12 cellular contexts compared by ENCODE assay signal in the genomic region with DNA sequence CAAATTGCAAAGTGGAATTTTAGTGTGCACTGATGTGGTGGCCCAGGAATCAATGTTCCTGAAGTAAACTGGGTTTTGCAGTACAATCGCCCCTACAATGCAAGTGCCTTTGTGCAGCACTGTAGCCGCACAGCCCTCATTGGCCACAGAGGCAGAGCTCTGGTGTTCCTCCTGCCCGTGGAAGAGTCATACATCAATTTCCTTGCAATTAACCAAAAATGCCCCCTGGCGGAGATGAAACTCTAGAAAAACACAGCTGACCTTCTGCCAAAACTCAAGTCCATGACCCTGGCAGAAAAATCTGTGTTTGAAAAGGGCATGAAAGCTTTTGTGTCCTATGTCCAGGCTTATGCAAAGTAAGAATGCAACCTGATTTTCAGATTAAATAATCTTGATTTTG.
A peak's percentile ranks its signal among the peaks of the same experiment; 100 is the strongest.
DNase-seq lines count a peak whose midpoint lies in the region; TF ChIP-seq lines count a peak whose summit lies in the region.
"Had no signal": no experiment of that assay in that cellular context is flagged by ENCODE, and none has a peak within 500 bp of the region (broad histone marks: within the 10 kb centered on the region; RNA-seq: fewer than 3 reads in every experiment).

No MANE protein-coding gene starts in this region.

- H3K27me3 Mint-ChIP-seq in endothelial cell (ENCODE audit: unreplicated experiment), result no peaks in the 10 kb centered on the region

- no peaks in the 10 kb centered on the region for H3K9me3 Mint-ChIP-seq in endothelial cell (ENCODE audit: unreplicated experiment)

- POLR2A ChIA-PET in AG04450 (lab: Yijun Ruan, JAX), result no interaction called here

- H3K27ac ChIP-seq in AG04450 (ENCODE audit: low read depth, low read length), result no peak overlapping the region
- H3K27ac ChIP-seq: thyroid gland had no signal

- H3K36me3 Mint-ChIP-seq in endothelial cell (ENCODE audit: low read depth, unreplicated experiment), result no peaks in the 10 kb centered on the region

- no peaks in the 10 kb centered on the region for H3K36me3 ChIP-seq in H7 (replicated peaks; ENCODE audit: control insufficient read depth, insufficient read depth, low read length)
- H3K36me3 ChIP-seq: thyroid gland had no signal

- H3K4me3 ChIP-seq in AG04450 (ENCODE audit: low read depth, low read length) (no peak overlapping the region), H7 (ENCODE audit: insufficient read depth, low read depth, low read length) (no peak overlapping the region)
- H3K4me3 ChIP-seq: thyroid gland had no signal

- no peak overlapping the region for H3K27ac Mint-ChIP-seq in endothelial cell (ENCODE audit: unreplicated experiment)

- no peak for DNase-seq in AG04450 (ENCODE audit: low read depth, low spot score)
- DNase-seq in H7, result peak; percentile 41
- peak; percentile 48 for DNase-seq in RPMI7951 (ENCODE audit: low read depth)
- DNase-seq in endothelial cell (ENCODE audit: low spot score), result peak; percentile 19
- no peak for DNase-seq in superior temporal gyrus (ENCODE audit: extremely low spot score)
- DNase-seq in SKM-1 treated with dmso at 0.1 percent for 144 hours (lab: John Stamatoyannopoulos, UW; ENCODE audit: unreplicated experiment), result no peak
- no peak for DNase-seq in GM20000 (ENCODE audit: low spot score)
- no peak for DNase-seq in activated CD4-positive, CD25-positive, alpha-beta regulatory T cell (lab: John Stamatoyannopoulos, UW)
- DNase-seq: amniotic stem cell; NCI-H1092; NK-92 treated with Interleukin-12 subunit alpha and Interleukin-12 subunit beta, amount 100 ng/mL, for 24 hours; thyroid gland had no signal

- peaks cover 12% of the 10 kb centered on the region for H3K4me1 Mint-ChIP-seq in endothelial cell (ENCODE audit: unreplicated experiment)

- CTCF ChIA-PET in AG04450 (lab: Charles Lee), result interaction anchor here (1.0 kb wide), 1 partner anchor 520 kb away, joined by 3 read pairs; no protein-coding TSS in a partner anchor

- H3K4me3 Mint-ChIP-seq in endothelial cell (ENCODE audit: unreplicated experiment), result no peak overlapping the region

- TF ChIP-seq CTCF in AG04450 (IDR thresholded peaks at IDR 0.05; ENCODE audit: low read depth, low read length) (peak; percentile 30; the same call in 1 of the 2 replicates), endothelial cell (IDR thresholded peaks at IDR 0.05; ENCODE audit: unreplicated experiment) (no peak), GM20000 (IDR thresholded peaks at IDR 0.05; ENCODE audit: extremely low read depth, missing control alignments) (no peak)

- H3K9me3 ChIP-seq in AG04450 (ENCODE audit: control insufficient read depth, insufficient read depth, low read length), result no peaks in the 10 kb centered on the region
- H3K9me3 ChIP-seq: thyroid gland had no signal

- H3K27me3 ChIP-seq in AG04450 (ENCODE audit: control insufficient read depth, insufficient read depth, low read length) (no peaks in the 10 kb centered on the region), H7 (ENCODE audit: control insufficient read depth, insufficient read depth, low read length) (no peaks in the 10 kb centered on the region)
- H3K27me3 ChIP-seq: thyroid gland had no signal

Comparison
In these comparisons a context has a peak if more than half of its experiments do, and no peak if none do; other contexts are left out.
1. DNase-seq: peak in H7 (single experiment), RPMI7951 (single experiment) and endothelial cell (single experiment); none in AG04450 (single experiment), superior temporal gyrus (single experiment), SKM-1 treated with dmso at 0.1 percent for 144 hours (single experiment), GM20000 (single experiment) and activated CD4-positive, CD25-positive, alpha-beta regulatory T cell (0 of 4).